19 cellular contexts compared by ENCODE assay signal in the genomic region with DNA sequence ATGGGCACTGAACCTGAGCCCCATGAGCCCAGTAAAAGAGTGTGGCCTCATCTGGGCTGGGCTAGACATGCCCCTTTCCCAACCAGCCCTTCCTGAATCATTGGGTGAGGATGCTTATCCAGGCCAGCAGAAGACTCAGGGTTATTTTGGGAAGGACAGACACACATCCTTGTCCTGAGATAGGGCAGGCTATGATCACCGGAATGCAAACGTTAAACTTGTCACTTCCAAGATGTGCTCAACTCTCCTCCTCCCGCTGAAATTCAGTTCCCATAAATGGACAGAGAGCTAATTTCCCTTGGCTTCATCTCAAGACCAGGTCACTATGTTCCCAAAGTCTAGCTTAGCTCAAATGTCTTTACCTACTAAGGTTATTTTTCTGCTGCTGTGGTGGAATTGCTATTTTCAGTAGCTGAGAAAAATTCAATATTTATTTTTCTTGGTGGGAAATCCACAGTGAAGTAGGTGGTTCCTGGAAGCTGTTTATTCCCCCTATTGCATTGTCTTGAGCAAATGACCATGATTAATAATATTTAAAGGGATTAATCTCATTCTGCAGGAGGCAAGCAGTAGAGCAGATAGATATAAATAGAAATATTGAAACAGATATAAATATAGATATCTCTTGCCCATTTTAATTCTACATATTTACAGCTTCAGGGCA.
DNase-seq lines count a peak whose midpoint lies in the region; ATAC-seq and TF ChIP-seq lines count a peak whose summit lies in the region.
"Had no signal": no experiment of that assay in that cellular context is flagged by ENCODE, and none has a peak within 500 bp of the region (broad histone marks: within the 10 kb centered on the region; RNA-seq: fewer than 3 reads in every experiment).

No MANE protein-coding gene starts in this region.

- ATAC-seq in Right ventricle myocardium superior (ENCODE audit: poor library complexity), result peak; percentile 57
- ATAC-seq: stimulated activated memory B cell treated with anti-CD40 and anti-IgM and Interleukin-4, amounts not matched to agents 10 μg/mL and 1 μg/mL and 100 μg/mL, for 72 hours had no signal

- H3K36me3 ChIP-seq in ascending aorta (no peaks in the 10 kb centered on the region), prostate gland (no peaks in the 10 kb centered on the region), uterus (no peaks in the 10 kb centered on the region)

- H3K4me1 ChIP-seq in ascending aorta, result peaks cover 0 to 21% of the 10 kb centered on the region in 2 donors
- H3K4me1 ChIP-seq in prostate gland (replicated peaks), result peaks cover 13% of the 10 kb centered on the region
- peaks cover 0 to 12% of the 10 kb centered on the region in 2 donors for H3K4me1 ChIP-seq in uterus

- TF ChIP-seq POLR2A in prostate gland (IDR thresholded peaks at IDR 0.05) (no peak), uterus (IDR thresholded peaks at IDR 0.05) (no peak)

- TF ChIP-seq CTCF in ascending aorta (IDR thresholded peaks at IDR 0.05) (no peak), prostate gland (IDR thresholded peaks at IDR 0.05) (no peak), uterus (IDR thresholded peaks at IDR 0.05) (no peak)

- H3K27ac ChIP-seq in ascending aorta (peak overlapping the region; percentile 74 to 81), prostate gland (peak overlapping the region; percentile 62 to 72), uterus (peak overlapping the region; percentile 57 to 75)
- H3K27ac ChIP-seq: HL-60 had no signal

- H3K36me3 Mint-ChIP-seq in activated T-helper 2 cell treated with anti-CD3 and anti-CD28 coated beads, Interferon-gamma antibody, Interleukin-2, Interleukin-4, amounts not matched to agents 10 μg/mL and 5 μg/mL and 100 μg/mL, durations not matched to agents 14 hours and 24 hours and 36 hours (ENCODE audit: low read depth), result no peaks in the 10 kb centered on the region
- H3K36me3 Mint-ChIP-seq: stimulated activated memory B cell treated with anti-CD40 and anti-IgM and Interleukin-4, amounts not matched to agents 10 μg/mL and 1 μg/mL and 100 μg/mL, for 72 hours; type B pancreatic cell had no signal

- no peaks in the 10 kb centered on the region for H3K27me3 ChIP-seq in ascending aorta
- H3K27me3 ChIP-seq in prostate gland (replicated peaks; ENCODE audit: insufficient read depth), result no peaks in the 10 kb centered on the region
- no peaks in the 10 kb centered on the region for H3K27me3 ChIP-seq in uterus
- H3K27me3 ChIP-seq: hepatocyte had no signal

- H3K27me3 Mint-ChIP-seq in activated T-helper 2 cell treated with anti-CD3 and anti-CD28 coated beads, Interferon-gamma antibody, Interleukin-2, Interleukin-4, amounts not matched to agents 10 μg/mL and 5 μg/mL and 100 μg/mL, durations not matched to agents 14 hours and 24 hours and 36 hours (ENCODE audit: low read depth), result peaks cover 17% of the 10 kb centered on the region

- H3K9me3 ChIP-seq in ascending aorta (no peaks in the 10 kb centered on the region), prostate gland (no peaks in the 10 kb centered on the region), uterus (no peaks in the 10 kb centered on the region)

- DNase-seq in ascending aorta (ENCODE audit: low spot score in 2 of 2) (peak in 1 of 2 donors; percentile 78), Right ventricle myocardium superior (no peak), prostate gland (ENCODE audit: low spot score) (no peak), uterus (peak in 1 of 2 donors; percentile 27), SIG-M5 (lab: John Stamatoyannopoulos, UW) (no peak), T-helper 9 cell (no peak), NCI-H526 treated with DMSO at 0.1 percent for 48 hours (lab: John Stamatoyannopoulos, UW) (no peak)
- DNase-seq in activated T-helper 2 cell treated with anti-CD3 and anti-CD28 coated beads, Interferon-gamma antibody, Interleukin-2, Interleukin-4, amounts not matched to agents 10 μg/mL and 5 μg/mL and 100 μg/mL, durations not matched to agents 14 hours and 24 hours and 36 hours (ENCODE audit: low spot score), result no peak
- DNase-seq: activated CD4-positive, CD25-positive, alpha-beta regulatory T cell treated with anti-CD3 and anti-CD28 coated beads, Interleukin-2, amount 50 U/mL, for 72 hours; AML-193; MM.1S; NCI-H1694; NCI-H748 treated with DMSO at 0.1 percent for 48 hours; T1000 had no signal

- H3K4me3 ChIP-seq in ascending aorta, result peak overlapping the region in 1 of 2 donors; percentile 0
- no peak overlapping the region for H3K4me3 ChIP-seq in prostate gland
- no peak overlapping the region for H3K4me3 ChIP-seq in uterus
- H3K4me3 ChIP-seq: hepatocyte had no signal

- peaks cover 5% of the 10 kb centered on the region for H3K9me3 Mint-ChIP-seq in activated T-helper 2 cell treated with anti-CD3 and anti-CD28 coated beads, Interferon-gamma antibody, Interleukin-2, Interleukin-4, amounts not matched to agents 10 μg/mL and 5 μg/mL and 100 μg/mL, durations not matched to agents 14 hours and 24 hours and 36 hours

- WGBS in prostate gland, result 47% methylated on average over 3 of the region's 3 CpGs

- H3K27ac Mint-ChIP-seq in activated T-helper 2 cell treated with anti-CD3 and anti-CD28 coated beads, Interferon-gamma antibody, Interleukin-2, Interleukin-4, amounts not matched to agents 10 μg/mL and 5 μg/mL and 100 μg/mL, durations not matched to agents 14 hours and 24 hours and 36 hours, result no peak overlapping the region
- H3K27ac Mint-ChIP-seq: stimulated activated memory B cell treated with anti-CD40 and anti-IgM and Interleukin-4, amounts not matched to agents 10 μg/mL and 1 μg/mL and 100 μg/mL, for 72 hours; type B pancreatic cell had no signal

- H3K4me1 Mint-ChIP-seq in activated T-helper 2 cell treated with anti-CD3 and anti-CD28 coated beads, Interferon-gamma antibody, Interleukin-2, Interleukin-4, amounts not matched to agents 10 μg/mL and 5 μg/mL and 100 μg/mL, durations not matched to agents 14 hours and 24 hours and 36 hours (ENCODE audit: low read depth), result no peaks in the 10 kb centered on the region
- H3K4me1 Mint-ChIP-seq: stimulated activated memory B cell treated with anti-CD40 and anti-IgM and Interleukin-4, amounts not matched to agents 10 μg/mL and 1 μg/mL and 100 μg/mL, for 72 hours had no signal

- H3K4me3 Mint-ChIP-seq in activated T-helper 2 cell treated with anti-CD3 and anti-CD28 coated beads, Interferon-gamma antibody, Interleukin-2, Interleukin-4, amounts not matched to agents 10 μg/mL and 5 μg/mL and 100 μg/mL, durations not matched to agents 14 hours and 24 hours and 36 hours (ENCODE audit: low read depth), result no peak overlapping the region
- H3K4me3 Mint-ChIP-seq: neural crest cell; stimulated activated memory B cell treated with anti-CD40 and anti-IgM and Interleukin-4, amounts not matched to agents 10 μg/mL and 1 μg/mL and 100 μg/mL, for 72 hours; type B pancreatic cell had no signal

- intact Hi-C loops in ascending aorta (cut with DNase I) (loop anchor here (2.0 to 10.0 kb wide), 5 partner anchors 47 to 710 kb away; a partner anchor contains a TSS), Right ventricle myocardium superior (cut with DNase I) (no loop called here), prostate gland (cut with DNase I) (loop anchor here (5.0 to 10.0 kb wide), 3 partner anchors 47 to 210 kb away; no protein-coding TSS in a partner anchor), uterus (cut with DNase I; ENCODE audit: low total_unique reads) (no loop called here)
- intact Hi-C loops in activated T-helper 2 cell treated with anti-CD3 and anti-CD28 coated beads, Interferon-gamma antibody, Interleukin-2, Interleukin-4, amounts not matched to agents 10 μg/mL and 5 μg/mL and 100 μg/mL, durations not matched to agents 14 hours and 24 hours and 36 hours (cut with micrococcal nuclease), result no loop called here

Comparison
In these comparisons a context has a peak if more than half of its experiments do, and no peak if none do; other contexts are left out.
1. intact Hi-C loops: an anchor here in ascending aorta (2.0 to 10.0 kb wide) and prostate gland (5.0 to 10.0 kb wide); none called in Right ventricle myocardium superior, uterus and activated T-helper 2 cell treated with anti-CD3 and anti-CD28 coated beads, Interferon-gamma antibody, Interleukin-2, Interleukin-4, amounts not matched to agents 10 μg/mL and 5 μg/mL and 100 μg/mL, durations not matched to agents 14 hours and 24 hours and 36 hours.